22 cellular contexts compared by ENCODE assay signal in genomic region chr6:20915150-20915549, GRCh38.
"Had no signal": no experiment of that assay in that cellular context is flagged by ENCODE, and none has a peak within 500 bp of the region (broad histone marks: within the 10 kb centered on the region; RNA-seq: fewer than 3 reads in every experiment).

No MANE protein-coding gene starts in this region.

- ATAC-seq: gastrocnemius medialis; heart right ventricle; left lobe of liver; mucosa of descending colon; naive thymus-derived CD8-positive, alpha-beta T cell; psoas muscle; right lobe of liver; stimulated activated memory B cell treated with anti-CD40 and anti-IgM and Interleukin-4, amounts not matched to agents 10 μg/mL and 1 μg/mL and 100 μg/mL, for 72 hours had no signal

- H3K9me3 ChIP-seq: gastrocnemius medialis, neutrophil had no signal

- H3K27ac ChIP-seq: epithelial cell of prostate, esophagus muscularis mucosa, gastrocnemius medialis, heart right ventricle, neutrophil, psoas muscle, right lobe of liver, spleen, tibial nerve had no signal

- H3K36me3 ChIP-seq: esophagus muscularis mucosa, gastrocnemius medialis, heart right ventricle, neutrophil, right lobe of liver had no signal

- H3K4me3 ChIP-seq: esophagus muscularis mucosa, gastrocnemius medialis, heart right ventricle, mucosa of descending colon, psoas muscle, right lobe of liver, spleen, tibial nerve had no signal

- H3K4me1 ChIP-seq: esophagus muscularis mucosa, gastrocnemius medialis, heart right ventricle, psoas muscle, right lobe of liver, spleen, tibial nerve had no signal

- DNase-seq: cortex of kidney; effector memory CD4-positive, alpha-beta T cell; gastrocnemius medialis; heart right ventricle; hypothalamus; islet precursor cell; mammary epithelial cell; mucosa of descending colon; naive thymus-derived CD8-positive, alpha-beta T cell; psoas muscle; retina; right lobe of liver; spleen; stimulated activated CD4-positive, alpha-beta T cell treated with anti-CD3 and anti-CD28 coated beads, Interleukin-15, amount 100 ng/mL, for 24 hours; stimulated activated CD4-positive, alpha-beta T cell treated with anti-CD3 and anti-CD28 coated beads, Interleukin-1b, Interleukin-23, amount 100 ng/mL, for 48 hours; stimulated activated CD4-positive, alpha-beta T cell treated with anti-CD3 and anti-CD28 coated beads, Interleukin-4, amount 100 ng/mL, for 24 hours had no signal

- H3K27me3 ChIP-seq: esophagus muscularis mucosa, gastrocnemius medialis, heart right ventricle, neutrophil, right lobe of liver, spleen, tibial nerve had no signal
